In the genomic region with DNA sequence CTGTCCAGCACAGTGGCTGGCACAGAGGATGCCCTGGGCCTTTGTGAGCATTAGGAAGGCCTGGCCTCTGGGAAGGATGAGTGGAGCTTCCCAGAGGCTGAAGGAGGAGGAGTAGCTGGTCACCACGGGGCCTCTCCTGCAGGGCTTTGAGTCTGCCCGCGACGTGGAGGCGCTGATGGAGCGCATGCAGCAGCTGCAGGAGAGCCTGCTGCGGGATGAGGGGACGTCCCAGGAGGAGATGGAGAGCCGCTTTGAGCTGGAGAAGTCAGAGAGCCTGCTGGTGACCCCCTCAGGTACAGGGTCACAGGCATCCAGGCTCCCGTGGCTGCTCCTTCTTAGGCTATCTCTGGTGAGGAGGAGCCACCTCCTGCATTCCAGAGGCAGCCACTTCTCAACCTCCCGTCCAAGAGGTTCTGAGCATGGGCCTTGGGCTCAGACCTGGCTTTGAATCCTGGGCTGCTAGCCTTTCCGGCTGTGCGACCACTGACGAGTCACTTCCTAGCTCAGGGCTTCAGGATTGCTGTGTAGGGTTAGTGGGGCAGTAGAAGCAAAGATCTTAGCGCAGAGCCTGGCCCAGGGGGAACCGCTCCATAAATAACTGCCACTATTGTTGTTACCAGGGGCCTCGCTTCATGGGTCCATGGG, we compare ENCODE assay signal across 20 cellular contexts. TPM values are rescaled to one million over a fixed set of nuclear protein-coding genes. Genes with fewer than 3 reads are reported as not detected.
DNase-seq lines count a peak whose midpoint lies in the region; ATAC-seq, FAIRE-seq and TF ChIP-seq lines count a peak whose summit lies in the region.
"Had no signal": no experiment of that assay in that cellular context is flagged by ENCODE, and none has a peak within 500 bp of the region (broad histone marks: within the 10 kb centered on the region; RNA-seq: fewer than 3 reads in every experiment).

No MANE protein-coding gene starts in this region.

- FAIRE-seq in RCC 7860 (lab: Jason Lieb, UNC) = no peak
- FAIRE-seq: GM12891 had no signal

- H3K36me3 Mint-ChIP-seq in natural killer cell treated with Interleukin-12 subunit alpha and Interleukin-12 subunit beta and Interleukin-15 and Interleukin-18, amount 100 ng/mL, for 72 hours = peaks cover 11% of the 10 kb centered on the region
- peaks cover 12% of the 10 kb centered on the region for H3K36me3 Mint-ChIP-seq in natural killer cell
- H3K36me3 Mint-ChIP-seq in stimulated activated effector memory CD8-positive, alpha-beta T cell treated with anti-CD3 and anti-CD28 coated beads, Interleukin-12 subunit alpha, Interleukin-12 subunit beta, amount 100 ng/mL, for 72 hours = peaks cover 99% of the 10 kb centered on the region

- no peak for ATAC-seq in natural killer cell treated with Interleukin-12 subunit alpha and Interleukin-12 subunit beta and Interleukin-15 and Interleukin-18, amount 100 ng/mL, for 72 hours
- no peak for ATAC-seq in natural killer cell
- peak; percentile 24 for ATAC-seq in esophagus mucosa
- ATAC-seq in stimulated activated effector memory CD8-positive, alpha-beta T cell treated with anti-CD3 and anti-CD28 coated beads, Interleukin-12 subunit alpha, Interleukin-12 subunit beta, amount 100 ng/mL, for 72 hours = no peak
- no peak; the same call in 2 of the 3 replicates for ATAC-seq in SK-N-SH treated with all-trans-retinoic acid at 6 μM for 48 hours
- no peak for ATAC-seq in GM18511 (IDR thresholded peaks at IDR 0.05; ENCODE audit: unreplicated experiment)

- H3K4me1 Mint-ChIP-seq in natural killer cell treated with Interleukin-12 subunit alpha and Interleukin-12 subunit beta and Interleukin-15 and Interleukin-18, amount 100 ng/mL, for 72 hours (ENCODE audit: low read depth in 2 of 2) = peaks cover 0 to 2% of the 10 kb centered on the region in 2 donors
- H3K4me1 Mint-ChIP-seq in natural killer cell = peaks cover 0 to 1% of the 10 kb centered on the region in 2 donors
- H3K4me1 Mint-ChIP-seq in stimulated activated effector memory CD8-positive, alpha-beta T cell treated with anti-CD3 and anti-CD28 coated beads, Interleukin-12 subunit alpha, Interleukin-12 subunit beta, amount 100 ng/mL, for 72 hours = peaks cover 4% of the 10 kb centered on the region

- no peaks in the 10 kb centered on the region for H3K27me3 Mint-ChIP-seq in natural killer cell treated with Interleukin-12 subunit alpha and Interleukin-12 subunit beta and Interleukin-15 and Interleukin-18, amount 100 ng/mL, for 72 hours
- no peaks in the 10 kb centered on the region for H3K27me3 Mint-ChIP-seq in natural killer cell (ENCODE audit: low read depth in 2 of 2)
- H3K27me3 Mint-ChIP-seq: CD8-positive, alpha-beta memory T cell had no signal

- TF ChIP-seq CTCF in natural killer cell (IDR thresholded peaks at IDR 0.05) = no peak

- H3K9me3 Mint-ChIP-seq in natural killer cell treated with Interleukin-12 subunit alpha and Interleukin-12 subunit beta and Interleukin-15 and Interleukin-18, amount 100 ng/mL, for 72 hours = no peaks in the 10 kb centered on the region
- H3K9me3 Mint-ChIP-seq in natural killer cell = no peaks in the 10 kb centered on the region
- H3K9me3 Mint-ChIP-seq in stimulated activated effector memory CD8-positive, alpha-beta T cell treated with anti-CD3 and anti-CD28 coated beads, Interleukin-12 subunit alpha, Interleukin-12 subunit beta, amount 100 ng/mL, for 72 hours = no peaks in the 10 kb centered on the region
- H3K9me3 Mint-ChIP-seq: CD8-positive, alpha-beta memory T cell had no signal

- intact Hi-C loops in natural killer cell (cut with micrococcal nuclease) = no loop called here

- H3K4me3 Mint-ChIP-seq in natural killer cell treated with Interleukin-12 subunit alpha and Interleukin-12 subunit beta and Interleukin-15 and Interleukin-18, amount 100 ng/mL, for 72 hours = no peak overlapping the region
- no peak overlapping the region for H3K4me3 Mint-ChIP-seq in natural killer cell
- H3K4me3 Mint-ChIP-seq in stimulated activated effector memory CD8-positive, alpha-beta T cell treated with anti-CD3 and anti-CD28 coated beads, Interleukin-12 subunit alpha, Interleukin-12 subunit beta, amount 100 ng/mL, for 72 hours = no peak overlapping the region
- H3K4me3 Mint-ChIP-seq: CD8-positive, alpha-beta memory T cell had no signal

- H3K27ac Mint-ChIP-seq in natural killer cell treated with Interleukin-12 subunit alpha and Interleukin-12 subunit beta and Interleukin-15 and Interleukin-18, amount 100 ng/mL, for 72 hours = no peak overlapping the region
- H3K27ac Mint-ChIP-seq in natural killer cell = no peak overlapping the region
- peak overlapping the region; percentile 58 for H3K27ac Mint-ChIP-seq in stimulated activated effector memory CD8-positive, alpha-beta T cell treated with anti-CD3 and anti-CD28 coated beads, Interleukin-12 subunit alpha, Interleukin-12 subunit beta, amount 100 ng/mL, for 72 hours

- peak; percentile 54 for DNase-seq in natural killer cell treated with Interleukin-12 subunit alpha and Interleukin-12 subunit beta and Interleukin-15 and Interleukin-18, amount 100 ng/mL, for 72 hours (ENCODE audit: low spot score)
- DNase-seq in natural killer cell = no peak
- peak; percentile 47 for DNase-seq in RCC 7860 (ENCODE audit: low spot score)
- DNase-seq in stimulated activated effector memory CD8-positive, alpha-beta T cell treated with anti-CD3 and anti-CD28 coated beads, Interleukin-12 subunit alpha, Interleukin-12 subunit beta, amount 100 ng/mL, for 72 hours (ENCODE audit: low spot score in 2 of 2) = no peak
- DNase-seq in NCI-H146 treated with DMSO at 0.1 percent for 48 hours (lab: John Stamatoyannopoulos, UW; ENCODE audit: unreplicated experiment) = no peak
- DNase-seq: CD8-positive, alpha-beta memory T cell; DMS79 treated with DMSO at 0.1 percent for 48 hours; GF-D8; GM23248; Kasumi-1; NCI-H1417; NCI-H2029 treated with DMSO at 0.1 percent for 48 hours; NCI-H2171 treated with DMSO at 0.1 percent for 48 hours; NCI-H774; PC-9; Right ventricle myocardium superior had no signal

TF ChIP-seq in SK-N-SH treated with all-trans-retinoic acid at 6 μM for 48 hours, 23 proteins besides CTCF, POLR2A, EP300 and RAD21 (continues in another document):
- TF ChIP-seq OSR1 (CRISPR knock-in tag; IDR thresholded peaks at IDR 0.05) (no peak), GLIS3 (CRISPR knock-in tag; IDR thresholded peaks at IDR 0.05) (no peak), ZFP30 (CRISPR knock-in tag; IDR thresholded peaks at IDR 0.05) (no peak), TOX (CRISPR knock-in tag; IDR thresholded peaks at IDR 0.05; ENCODE audit: borderline replicate concordance) (no peak), BACH2 (CRISPR knock-in tag; IDR thresholded peaks at IDR 0.05; ENCODE audit: borderline replicate concordance) (no peak), RARB (CRISPR knock-in tag; IDR thresholded peaks at IDR 0.05) (no peak), TCF4 (CRISPR knock-in tag; IDR thresholded peaks at IDR 0.05; ENCODE audit: borderline replicate concordance) (no peak), ESRRG (CRISPR knock-in tag; IDR thresholded peaks at IDR 0.05) (no peak)
- TF ChIP-seq, protein P1, sequence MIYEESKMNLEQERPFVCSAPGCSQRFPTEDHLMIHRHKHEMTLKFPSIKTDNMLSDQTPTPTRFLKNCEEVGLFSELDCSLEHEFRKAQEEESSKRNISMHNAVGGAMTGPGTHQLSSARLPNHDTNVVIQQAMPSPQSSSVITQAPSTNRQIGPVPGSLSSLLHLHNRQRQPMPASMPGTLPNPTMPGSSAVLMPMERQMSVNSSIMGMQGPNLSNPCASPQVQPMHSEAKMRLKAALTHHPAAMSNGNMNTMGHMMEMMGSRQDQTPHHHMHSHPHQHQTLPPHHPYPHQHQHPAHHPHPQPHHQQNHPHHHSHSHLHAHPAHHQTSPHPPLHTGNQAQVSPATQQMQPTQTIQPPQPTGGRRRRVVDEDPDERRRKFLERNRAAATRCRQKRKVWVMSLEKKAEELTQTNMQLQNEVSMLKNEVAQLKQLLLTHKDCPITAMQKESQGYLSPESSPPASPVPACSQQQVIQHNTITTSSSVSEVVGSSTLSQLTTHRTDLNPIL (CRISPR knock-in tag; IDR thresholded peaks at IDR 0.05; ENCODE audit: low read depth) = no peak
- TF ChIP-seq, protein P2, sequence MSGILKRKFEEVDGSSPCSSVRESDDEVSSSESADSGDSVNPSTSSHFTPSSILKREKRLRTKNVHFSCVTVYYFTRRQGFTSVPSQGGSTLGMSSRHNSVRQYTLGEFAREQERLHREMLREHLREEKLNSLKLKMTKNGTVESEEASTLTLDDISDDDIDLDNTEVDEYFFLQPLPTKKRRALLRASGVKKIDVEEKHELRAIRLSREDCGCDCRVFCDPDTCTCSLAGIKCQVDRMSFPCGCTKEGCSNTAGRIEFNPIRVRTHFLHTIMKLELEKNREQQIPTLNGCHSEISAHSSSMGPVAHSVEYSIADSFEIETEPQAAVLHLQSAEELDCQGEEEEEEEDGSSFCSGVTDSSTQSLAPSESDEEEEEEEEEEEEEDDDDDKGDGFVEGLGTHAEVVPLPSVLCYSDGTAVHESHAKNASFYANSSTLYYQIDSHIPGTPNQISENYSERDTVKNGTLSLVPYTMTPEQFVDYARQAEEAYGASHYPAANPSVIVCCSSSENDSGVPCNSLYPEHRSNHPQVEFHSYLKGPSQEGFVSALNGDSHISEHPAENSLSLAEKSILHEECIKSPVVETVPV (CRISPR knock-in tag; IDR thresholded peaks at IDR 0.05) = no peak

RNA-seq across cellular contexts. Expression of a gene that starts 14.0 kb away (rescaled TPM):
- total RNA-seq in natural killer cell treated with Interleukin-12 subunit alpha and Interleukin-12 subunit beta and Interleukin-15 and Interleukin-18, amount 100 ng/mL, for 72 hours = 10 to 100 TPM; 26.4 to 36.1 TPM
- 10 to 100 TPM; 21.0 to 30.3 (median 27.1) TPM for total RNA-seq in natural killer cell
- total RNA-seq in esophagus mucosa = 26.2 TPM

RNA-seq across cellular contexts. Expression of a gene that starts 37.4 kb away (rescaled TPM):
- 100 to 1,000 TPM; 112 to 125 TPM for total RNA-seq in natural killer cell treated with Interleukin-12 subunit alpha and Interleukin-12 subunit beta and Interleukin-15 and Interleukin-18, amount 100 ng/mL, for 72 hours
- total RNA-seq in natural killer cell (100 to 1,000 TPM in 1 of 3 donors, 10 to 100 TPM in 2; 81.1 to 101 (median 91.1) TPM), esophagus mucosa (119 TPM)

RNA-seq across cellular contexts. Expression of a gene that starts 40.5 kb away (rescaled TPM):
- 100 to 1,000 TPM in 1 of 2 donors, 10 to 100 TPM in 1; 62.8 to 103 TPM for total RNA-seq in natural killer cell treated with Interleukin-12 subunit alpha and Interleukin-12 subunit beta and Interleukin-15 and Interleukin-18, amount 100 ng/mL, for 72 hours
- total RNA-seq in natural killer cell (10 to 100 TPM; 85.3 to 85.9 (median 85.4) TPM), esophagus mucosa (45.8 TPM)

RNA-seq across cellular contexts. Expression of a gene that starts 55.5 kb away (rescaled TPM):
- total RNA-seq in natural killer cell treated with Interleukin-12 subunit alpha and Interleukin-12 subunit beta and Interleukin-15 and Interleukin-18, amount 100 ng/mL, for 72 hours = 10 to 100 TPM; 17.9 to 21.4 TPM
- total RNA-seq in natural killer cell (10 to 100 TPM in 1 of 3 donors, 1 to 10 TPM in 2; 6.6 to 10.2 (median 8.9) TPM), esophagus mucosa (15.5 TPM)

Comparison
In these comparisons a context has a peak if more than half of its experiments do, and no peak if none do; other contexts are left out.
1. DNase-seq: peak in natural killer cell treated with Interleukin-12 subunit alpha and Interleukin-12 subunit beta and Interleukin-15 and Interleukin-18, amount 100 ng/mL, for 72 hours (single experiment) and RCC 7860 (single experiment); none in natural killer cell (single experiment), stimulated activated effector memory CD8-positive, alpha-beta T cell treated with anti-CD3 and anti-CD28 coated beads, Interleukin-12 subunit alpha, Interleukin-12 subunit beta, amount 100 ng/mL, for 72 hours (0 of 2) and NCI-H146 treated with DMSO at 0.1 percent for 48 hours (single experiment).